ENCODE assay signal across 18 cellular contexts in the genomic region with DNA sequence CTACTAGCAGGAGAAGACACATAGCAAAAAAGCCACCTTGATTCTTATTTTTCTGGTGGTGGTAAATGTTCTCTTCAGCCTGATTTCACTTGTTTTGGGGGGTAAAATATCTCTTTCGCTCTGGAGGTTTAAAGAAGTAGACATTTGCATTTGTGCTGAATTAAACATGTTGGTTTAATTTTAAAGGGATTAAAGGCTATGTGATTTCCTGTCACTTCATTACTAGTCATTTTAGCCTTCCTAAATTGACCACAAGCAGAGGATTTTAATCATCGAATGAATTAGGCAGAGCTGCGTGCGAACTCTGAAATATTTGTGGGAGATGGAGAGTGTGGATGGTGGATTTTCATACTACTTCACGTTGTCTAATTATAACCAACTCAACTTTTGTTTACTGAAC. TPM values are rescaled to one million over a fixed set of nuclear protein-coding genes. Genes with fewer than 3 reads are reported as not detected.
DNase-seq lines count a peak whose midpoint lies in the region; ATAC-seq and TF ChIP-seq lines count a peak whose summit lies in the region.
"Had no signal": no experiment of that assay in that cellular context is flagged by ENCODE, and none has a peak within 500 bp of the region (broad histone marks: within the 10 kb centered on the region; RNA-seq: fewer than 3 reads in every experiment).

No MANE protein-coding gene starts in this region.

- H3K9ac ChIP-seq in mesenchymal stem cell (ENCODE audit: low read length), result no peak overlapping the region
- H3K9ac ChIP-seq in colonic mucosa (ENCODE audit: low read depth in 2 of 2, low read length in 2 of 2), result no peak overlapping the region

- no peaks in the 10 kb centered on the region for H3F3A ChIP-seq in GM23338 (replicated peaks; ENCODE audit: low read depth)

- 43% methylated on average over 1 of the region's 5 CpGs for WGBS in mesenchymal stem cell

- H4K8ac ChIP-seq in mesenchymal stem cell (ENCODE audit: low read length), result no peak overlapping the region

- H2AFZ ChIP-seq in GM23338 (no peak overlapping the region), mesenchymal stem cell (ENCODE audit: low read depth, low read length) (no peak overlapping the region)

- intact Hi-C loops in activated CD4-positive, alpha-beta T cell treated with anti-CD3 and anti-CD28 coated beads for 36 hours (cut with DNase I, micrococcal nuclease), result loop anchor here (5.0 to 10.0 kb wide), 6 partner anchors 98 to 337 kb away; partner anchors contain the start of gene ZCCHC9 (in 1 of the 2)
- intact Hi-C loops in activated CD8-positive, alpha-beta T cell treated with anti-CD3 and anti-CD28 coated beads for 36 hours (cut with micrococcal nuclease), result loop anchor here (2.0 to 10.0 kb wide), 3 partner anchors 42 to 210 kb away; no protein-coding TSS in a partner anchor
- intact Hi-C loops in colonic mucosa (cut with DNase I), result no loop called here

- H3K27me3 Mint-ChIP-seq in activated CD4-positive, alpha-beta T cell treated with anti-CD3 and anti-CD28 coated beads for 36 hours, result no peaks in the 10 kb centered on the region
- H3K27me3 Mint-ChIP-seq in GM23338 (ENCODE audit: insufficient read depth, low read depth, poor library complexity), result peaks cover 17% of the 10 kb centered on the region
- H3K27me3 Mint-ChIP-seq in activated CD8-positive, alpha-beta T cell treated with anti-CD3 and anti-CD28 coated beads for 36 hours, result no peaks in the 10 kb centered on the region

- no peak overlapping the region for H3K18ac ChIP-seq in mesenchymal stem cell (ENCODE audit: low read depth in 1 of 2, low read length in 2 of 2)

- peaks cover 66% of the 10 kb centered on the region for H3K79me2 ChIP-seq in GM23338 (replicated peaks; ENCODE audit: insufficient read depth)

- H3K4me3 ChIP-seq in GM23338, result peak overlapping the region; percentile 19
- no peak overlapping the region for H3K4me3 ChIP-seq in mesenchymal stem cell (ENCODE audit: insufficient read depth in 1 of 2, low read depth in 1 of 2, low read length in 2 of 2)
- H3K4me3 ChIP-seq in colonic mucosa, result no peak overlapping the region
- H3K4me3 ChIP-seq: Peyer's patch had no signal

- no peak overlapping the region for H2AK5ac ChIP-seq in mesenchymal stem cell (ENCODE audit: low read length, severe bottlenecking)

- no peak for ATAC-seq in activated CD4-positive, alpha-beta T cell treated with anti-CD3 and anti-CD28 coated beads for 36 hours
- ATAC-seq in GM23338 (no peak), GM18520 (IDR thresholded peaks at IDR 0.05; ENCODE audit: unreplicated experiment) (no peak)
- ATAC-seq in activated CD8-positive, alpha-beta T cell treated with anti-CD3 and anti-CD28 coated beads for 36 hours, result no peak
- ATAC-seq: sciatic nerve had no signal

- TF ChIP-seq CTCF in GM23338 (conservative IDR thresholded peaks at IDR 0.05; ENCODE audit: low read depth in 2 of 2), result no peak
- no peak for TF ChIP-seq CTCF in activated CD8-positive, alpha-beta T cell treated with anti-CD3 and anti-CD28 coated beads for 36 hours (IDR thresholded peaks at IDR 0.05)
- TF ChIP-seq CTCF in colonic mucosa (IDR thresholded peaks at IDR 0.05), result no peak

- peak; percentile 26 for DNase-seq in activated CD4-positive, alpha-beta T cell treated with anti-CD3 and anti-CD28 coated beads for 36 hours
- no peak for DNase-seq in activated CD4-positive, alpha-beta T cell treated with anti-CD3 and anti-CD28 coated beads, Interleukin-2, amount 50 U/mL, for 48 hours
- DNase-seq in GM23338 (ENCODE audit: low spot score) (no peak), mesenchymal stem cell (peak; percentile 63), colonic mucosa (no peak), NCI-H128 (lab: John Stamatoyannopoulos, UW; ENCODE audit: unreplicated experiment) (no peak)
- DNase-seq in activated CD8-positive, alpha-beta T cell treated with anti-CD3 and anti-CD28 coated beads for 36 hours, result peak; percentile 35
- DNase-seq: aorta, DMS 273 treated with DMSO at 0.1 percent for 48 hours, foreskin melanocyte, kidney, naive B cell, NCI-H1417, NCI-H510A, Peyer's patch had no signal

- no peak overlapping the region for H3K23ac ChIP-seq in mesenchymal stem cell (ENCODE audit: low read length in 2 of 2)

- H2BK120ac ChIP-seq in mesenchymal stem cell (ENCODE audit: low read depth, low read length), result no peak overlapping the region

- H3K9me2 ChIP-seq in GM23338 (ENCODE audit: insufficient read depth), result no peaks in the 10 kb centered on the region

- H4K20me1 ChIP-seq in GM23338 (replicated peaks; ENCODE audit: insufficient read depth), result no peaks in the 10 kb centered on the region

- no peak overlapping the region for H3K4ac ChIP-seq in mesenchymal stem cell (ENCODE audit: low read depth in 1 of 2, low read length in 2 of 2)

- no peak overlapping the region for H2BK15ac ChIP-seq in mesenchymal stem cell (ENCODE audit: low read depth, poor library complexity, severe bottlenecking)

- H3K4me1 ChIP-seq in GM23338 (ENCODE audit: insufficient read depth) (peaks cover 46% of the 10 kb centered on the region), mesenchymal stem cell (ENCODE audit: control insufficient read depth, insufficient read depth, low read depth, low read length) (peaks cover 14% of the 10 kb centered on the region), colonic mucosa (no peaks in the 10 kb centered on the region)

- peak overlapping the region; percentile 16 for H3K27ac Mint-ChIP-seq in activated CD4-positive, alpha-beta T cell treated with anti-CD3 and anti-CD28 coated beads for 36 hours
- no peak overlapping the region for H3K27ac Mint-ChIP-seq in GM23338
- peak overlapping the region; percentile 60 for H3K27ac Mint-ChIP-seq in activated CD8-positive, alpha-beta T cell treated with anti-CD3 and anti-CD28 coated beads for 36 hours
- H3K27ac Mint-ChIP-seq: naive B cell had no signal

- H3K4me2 ChIP-seq in GM23338 (peak overlapping the region; percentile 64), mesenchymal stem cell (ENCODE audit: low read length, poor library complexity, severe bottlenecking) (no peak overlapping the region)

- H3K4me1 Mint-ChIP-seq in activated CD4-positive, alpha-beta T cell treated with anti-CD3 and anti-CD28 coated beads for 36 hours, result peaks cover 59% of the 10 kb centered on the region
- H3K4me1 Mint-ChIP-seq in GM23338, result peaks cover 36% of the 10 kb centered on the region
- peaks cover 50% of the 10 kb centered on the region for H3K4me1 Mint-ChIP-seq in activated CD8-positive, alpha-beta T cell treated with anti-CD3 and anti-CD28 coated beads for 36 hours (ENCODE audit: low read depth)

- H3K79me1 ChIP-seq in mesenchymal stem cell (replicated peaks; ENCODE audit: low read length, poor library complexity, severe bottlenecking), result no peaks in the 10 kb centered on the region

- POLR2A ChIA-PET in activated CD4-positive, alpha-beta T cell treated with anti-CD3 and anti-CD28 coated beads for 36 hours (lab: Charles Lee), result no interaction called here
- POLR2A ChIA-PET in activated CD8-positive, alpha-beta T cell treated with anti-CD3 and anti-CD28 coated beads for 36 hours (lab: Charles Lee), result interaction anchor here (1.0 kb wide), 1 partner anchor 10 kb away, joined by 3 read pairs; no protein-coding TSS in a partner anchor

- H2BK5ac ChIP-seq in mesenchymal stem cell (ENCODE audit: low read depth, low read length, poor library complexity, severe bottlenecking), result no peak overlapping the region

- H3K4me3 Mint-ChIP-seq in activated CD4-positive, alpha-beta T cell treated with anti-CD3 and anti-CD28 coated beads for 36 hours, result peak overlapping the region; percentile 13
- no peak overlapping the region for H3K4me3 Mint-ChIP-seq in GM23338
- peak overlapping the region; percentile 54 for H3K4me3 Mint-ChIP-seq in activated CD8-positive, alpha-beta T cell treated with anti-CD3 and anti-CD28 coated beads for 36 hours
- H3K4me3 Mint-ChIP-seq: naive B cell had no signal

- H3K36me3 ChIP-seq in GM23338 (ENCODE audit: insufficient read depth) (no peaks in the 10 kb centered on the region), mesenchymal stem cell (ENCODE audit: control insufficient read depth in 1 of 2, insufficient read depth in 2 of 2, low read depth in 1 of 2, low read length in 2 of 2) (no peaks in the 10 kb centered on the region), colonic mucosa (no peaks in the 10 kb centered on the region)
- H3K36me3 ChIP-seq: Peyer's patch had no signal

- peaks cover 24% of the 10 kb centered on the region for H3K27me3 ChIP-seq in GM23338 (ENCODE audit: insufficient read depth)
- H3K27me3 ChIP-seq in mesenchymal stem cell (ENCODE audit: control insufficient read depth in 1 of 2, insufficient read depth in 1 of 2, low read length in 2 of 2), result peaks cover 10 to 17% of the 10 kb centered on the region in 2 experiments
- H3K27me3 ChIP-seq in colonic mucosa, result peaks cover 5% of the 10 kb centered on the region
- H3K27me3 ChIP-seq: Peyer's patch had no signal

- no peak overlapping the region for H3K14ac ChIP-seq in mesenchymal stem cell (ENCODE audit: low read length in 2 of 2)

- H3K36me3 Mint-ChIP-seq in activated CD4-positive, alpha-beta T cell treated with anti-CD3 and anti-CD28 coated beads for 36 hours (ENCODE audit: low read depth), result peaks cover 4% of the 10 kb centered on the region
- H3K36me3 Mint-ChIP-seq in GM23338 (ENCODE audit: low read depth), result no peaks in the 10 kb centered on the region; the same call in 2 of the 3 replicates
- H3K36me3 Mint-ChIP-seq in activated CD8-positive, alpha-beta T cell treated with anti-CD3 and anti-CD28 coated beads for 36 hours (ENCODE audit: low read depth), result peaks cover 9% of the 10 kb centered on the region

- no peak overlapping the region for H4K91ac ChIP-seq in mesenchymal stem cell (ENCODE audit: low read length)

- no peak overlapping the region for H2BK12ac ChIP-seq in mesenchymal stem cell (ENCODE audit: low read length in 2 of 2)

- H3K9me3 ChIP-seq in mesenchymal stem cell (ENCODE audit: control insufficient read depth, low read length) (no peaks in the 10 kb centered on the region), colonic mucosa (no peaks in the 10 kb centered on the region)
- H3K9me3 ChIP-seq: Peyer's patch had no signal

- CTCF ChIA-PET in activated CD4-positive, alpha-beta T cell treated with anti-CD3 and anti-CD28 coated beads for 36 hours (lab: Charles Lee), result no interaction called here
- CTCF ChIA-PET in activated CD8-positive, alpha-beta T cell treated with anti-CD3 and anti-CD28 coated beads for 36 hours (lab: Charles Lee), result no interaction called here

- H3K9me3 Mint-ChIP-seq in activated CD4-positive, alpha-beta T cell treated with anti-CD3 and anti-CD28 coated beads for 36 hours (ENCODE audit: low read depth), result no peaks in the 10 kb centered on the region
- H3K9me3 Mint-ChIP-seq in GM23338, result no peaks in the 10 kb centered on the region
- peaks cover 1% of the 10 kb centered on the region for H3K9me3 Mint-ChIP-seq in activated CD8-positive, alpha-beta T cell treated with anti-CD3 and anti-CD28 coated beads for 36 hours
- H3K9me3 Mint-ChIP-seq: naive B cell had no signal

- H3K27ac ChIP-seq in GM23338 (ENCODE audit: low read depth), result peak overlapping the region; percentile 8; the same call in 1 of the 2 replicates
- H3K27ac ChIP-seq in mesenchymal stem cell (ENCODE audit: low read length, poor library complexity, severe bottlenecking), result no peak overlapping the region
- H3K27ac ChIP-seq in colonic mucosa, result no peak overlapping the region
- H3K27ac ChIP-seq: 22Rv1, Peyer's patch had no signal

RNA-seq across cellular contexts. Expression of gene RASGRF2, which starts 4.8 kb away (rescaled TPM):
- 10 to 100 TPM in 1 of 2 experiments, 1 to 10 TPM in 1; 8.2 to 14.2 TPM for total RNA-seq in activated CD4-positive, alpha-beta T cell treated with anti-CD3 and anti-CD28 coated beads for 36 hours
- total RNA-seq in GM23338 (2014; rRNA removed; shearing (Covaris generic)), result 15.0 and 19.2 TPM in 2 replicates
- 4.3 and 5.0 TPM in 2 replicates for polyA plus RNA-seq in GM23338 (2016; fragmentation: Nextera tagmentation; extraction: Ambion mirVana)
- 10 to 100 TPM; 14.9 to 15.8 TPM for total RNA-seq in activated CD8-positive, alpha-beta T cell treated with anti-CD3 and anti-CD28 coated beads for 36 hours
- 24.9 TPM for polyA plus RNA-seq in mesenchymal stem cell (2013, experiment 1 of 2)
- 25.2 TPM for polyA plus RNA-seq in mesenchymal stem cell (2013, experiment 2 of 2)
- total RNA-seq in colonic mucosa, result 1 to 10 TPM; 2.8 to 3.5 TPM

Comparison
In these comparisons a context has a peak if more than half of its experiments do, and no peak if none do; other contexts are left out.
1. DNase-seq: peak in activated CD4-positive, alpha-beta T cell treated with anti-CD3 and anti-CD28 coated beads for 36 hours (single experiment), activated CD8-positive, alpha-beta T cell treated with anti-CD3 and anti-CD28 coated beads for 36 hours (single experiment) and mesenchymal stem cell (single experiment); none in activated CD4-positive, alpha-beta T cell treated with anti-CD3 and anti-CD28 coated beads, Interleukin-2, amount 50 U/mL, for 48 hours (0 of 2), GM23338 (single experiment), colonic mucosa (single experiment) and NCI-H128 (single experiment).